In the genomic region with DNA sequence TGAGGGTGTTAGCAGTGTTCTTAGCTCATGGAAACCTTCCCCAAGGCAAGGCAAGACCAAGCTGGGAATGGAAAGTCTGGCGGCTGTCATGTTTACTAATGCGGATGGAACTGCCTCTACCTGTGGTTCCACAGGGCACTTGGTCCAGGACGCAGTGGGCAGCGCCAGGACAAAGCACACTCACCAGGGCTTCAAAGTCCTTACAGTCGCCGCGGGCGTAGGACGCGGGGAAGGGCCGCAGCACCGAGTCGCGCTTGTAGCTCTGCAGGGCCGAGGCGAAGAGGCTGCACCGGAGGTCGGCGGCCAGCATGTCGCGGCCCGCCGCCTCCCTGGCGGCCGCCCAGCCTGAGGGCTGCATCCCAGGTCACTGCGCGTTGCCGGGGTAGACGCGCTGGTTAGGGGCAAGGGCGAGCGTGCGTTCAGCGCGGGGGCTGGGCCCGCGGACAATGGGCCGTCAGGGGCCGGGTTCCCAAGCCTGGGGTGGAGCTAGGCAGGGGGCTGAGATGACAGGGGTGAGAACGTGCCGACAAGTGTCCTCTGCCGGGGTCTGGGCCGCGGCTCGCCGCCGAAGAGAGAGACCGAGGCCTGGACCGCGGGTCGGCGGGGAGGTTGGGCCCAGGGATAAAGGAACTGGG, we compare ENCODE assay signal across 1 cellular context.
TF ChIP-seq lines count a peak whose summit lies in the region.

No MANE protein-coding gene starts in this region.

TF ChIP-seq in HEK293, 187 proteins besides CTCF, POLR2A, EP300 and RAD21 (continued from another document):
- TF ChIP-seq, protein P1, sequence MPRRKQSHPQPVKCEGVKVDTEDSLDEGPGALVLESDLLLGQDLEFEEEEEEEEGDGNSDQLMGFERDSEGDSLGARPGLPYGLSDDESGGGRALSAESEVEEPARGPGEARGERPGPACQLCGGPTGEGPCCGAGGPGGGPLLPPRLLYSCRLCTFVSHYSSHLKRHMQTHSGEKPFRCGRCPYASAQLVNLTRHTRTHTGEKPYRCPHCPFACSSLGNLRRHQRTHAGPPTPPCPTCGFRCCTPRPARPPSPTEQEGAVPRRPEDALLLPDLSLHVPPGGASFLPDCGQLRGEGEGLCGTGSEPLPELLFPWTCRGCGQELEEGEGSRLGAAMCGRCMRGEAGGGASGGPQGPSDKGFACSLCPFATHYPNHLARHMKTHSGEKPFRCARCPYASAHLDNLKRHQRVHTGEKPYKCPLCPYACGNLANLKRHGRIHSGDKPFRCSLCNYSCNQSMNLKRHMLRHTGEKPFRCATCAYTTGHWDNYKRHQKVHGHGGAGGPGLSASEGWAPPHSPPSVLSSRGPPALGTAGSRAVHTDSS (tag by site-specific recombination; IDR thresholded peaks at IDR 0.05) = no peak
- TF ChIP-seq, protein P2, sequence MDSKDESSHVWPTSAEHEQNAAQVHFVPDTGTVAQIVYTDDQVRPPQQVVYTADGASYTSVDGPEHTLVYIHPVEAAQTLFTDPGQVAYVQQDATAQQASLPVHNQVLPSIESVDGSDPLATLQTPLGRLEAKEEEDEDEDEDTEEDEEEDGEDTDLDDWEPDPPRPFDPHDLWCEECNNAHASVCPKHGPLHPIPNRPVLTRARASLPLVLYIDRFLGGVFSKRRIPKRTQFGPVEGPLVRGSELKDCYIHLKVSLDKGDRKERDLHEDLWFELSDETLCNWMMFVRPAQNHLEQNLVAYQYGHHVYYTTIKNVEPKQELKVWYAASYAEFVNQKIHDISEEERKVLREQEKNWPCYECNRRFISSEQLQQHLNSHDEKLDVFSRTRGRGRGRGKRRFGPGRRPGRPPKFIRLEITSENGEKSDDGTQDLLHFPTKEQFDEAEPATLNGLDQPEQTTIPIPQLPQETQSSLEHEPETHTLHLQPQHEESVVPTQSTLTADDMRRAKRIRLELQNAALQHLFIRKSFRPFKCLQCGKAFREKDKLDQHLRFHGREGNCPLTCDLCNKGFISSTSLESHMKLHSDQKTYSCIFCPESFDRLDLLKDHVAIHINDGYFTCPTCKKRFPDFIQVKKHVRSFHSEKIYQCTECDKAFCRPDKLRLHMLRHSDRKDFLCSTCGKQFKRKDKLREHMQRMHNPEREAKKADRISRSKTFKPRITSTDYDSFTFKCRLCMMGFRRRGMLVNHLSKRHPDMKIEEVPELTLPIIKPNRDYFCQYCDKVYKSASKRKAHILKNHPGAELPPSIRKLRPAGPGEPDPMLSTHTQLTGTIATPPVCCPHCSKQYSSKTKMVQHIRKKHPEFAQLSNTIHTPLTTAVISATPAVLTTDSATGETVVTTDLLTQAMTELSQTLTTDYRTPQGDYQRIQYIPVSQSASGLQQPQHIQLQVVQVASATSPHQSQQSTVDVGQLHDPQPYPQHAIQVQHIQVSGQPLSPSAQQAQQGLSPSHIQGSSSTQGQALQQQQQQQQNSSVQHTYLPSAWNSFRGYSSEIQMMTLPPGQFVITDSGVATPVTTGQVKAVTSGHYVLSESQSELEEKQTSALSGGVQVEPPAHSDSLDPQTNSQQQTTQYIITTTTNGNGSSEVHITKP (tag by site-specific recombination; IDR thresholded peaks at IDR 0.05) = 0 out of 2 replicates have a peak, but pooled peaks have one; percentile 1
- peak; percentile 55; the same call in 1 of the 2 replicates for TF ChIP-seq ZNF624 (tag by site-specific recombination; IDR thresholded peaks at IDR 0.05)
- 0 out of 2 replicates have a peak, but pooled peaks have one; percentile 37 for TF ChIP-seq FEZF1 (tag by site-specific recombination; IDR thresholded peaks at IDR 0.05)
- TF ChIP-seq, protein P3, sequence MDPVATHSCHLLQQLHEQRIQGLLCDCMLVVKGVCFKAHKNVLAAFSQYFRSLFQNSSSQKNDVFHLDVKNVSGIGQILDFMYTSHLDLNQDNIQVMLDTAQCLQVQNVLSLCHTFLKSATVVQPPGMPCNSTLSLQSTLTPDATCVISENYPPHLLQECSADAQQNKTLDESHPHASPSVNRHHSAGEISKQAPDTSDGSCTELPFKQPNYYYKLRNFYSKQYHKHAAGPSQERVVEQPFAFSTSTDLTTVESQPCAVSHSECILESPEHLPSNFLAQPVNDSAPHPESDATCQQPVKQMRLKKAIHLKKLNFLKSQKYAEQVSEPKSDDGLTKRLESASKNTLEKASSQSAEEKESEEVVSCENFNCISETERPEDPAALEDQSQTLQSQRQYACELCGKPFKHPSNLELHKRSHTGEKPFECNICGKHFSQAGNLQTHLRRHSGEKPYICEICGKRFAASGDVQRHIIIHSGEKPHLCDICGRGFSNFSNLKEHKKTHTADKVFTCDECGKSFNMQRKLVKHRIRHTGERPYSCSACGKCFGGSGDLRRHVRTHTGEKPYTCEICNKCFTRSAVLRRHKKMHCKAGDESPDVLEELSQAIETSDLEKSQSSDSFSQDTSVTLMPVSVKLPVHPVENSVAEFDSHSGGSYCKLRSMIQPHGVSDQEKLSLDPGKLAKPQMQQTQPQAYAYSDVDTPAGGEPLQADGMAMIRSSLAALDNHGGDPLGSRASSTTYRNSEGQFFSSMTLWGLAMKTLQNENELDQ (tag by site-specific recombination; IDR thresholded peaks at IDR 0.05; ENCODE audit: low read depth) = no peak
- TF ChIP-seq ZIC2 (tag by site-specific recombination; IDR thresholded peaks at IDR 0.05) = peak; percentile 90
- TF ChIP-seq ZNF514 (tag by site-specific recombination; IDR thresholded peaks at IDR 0.05) = no peak
- no peak for TF ChIP-seq ZNF677 (tag by site-specific recombination; IDR thresholded peaks at IDR 0.05)
- peak; percentile 7; the same call in 1 of the 2 replicates for TF ChIP-seq ZNF10 (tag by site-specific recombination; IDR thresholded peaks at IDR 0.05)
- no peak for TF ChIP-seq HOXD13 (CRISPR knock-in tag; IDR thresholded peaks at IDR 0.05; ENCODE audit: borderline replicate concordance)
- TF ChIP-seq KLF16 (tag by site-specific recombination; IDR thresholded peaks at IDR 0.05) = peak; percentile 86; the same call in 1 of the 2 replicates
- no peak for TF ChIP-seq ZNF114 (tag by site-specific recombination; IDR thresholded peaks at IDR 0.05)
- TF ChIP-seq, protein P4, sequence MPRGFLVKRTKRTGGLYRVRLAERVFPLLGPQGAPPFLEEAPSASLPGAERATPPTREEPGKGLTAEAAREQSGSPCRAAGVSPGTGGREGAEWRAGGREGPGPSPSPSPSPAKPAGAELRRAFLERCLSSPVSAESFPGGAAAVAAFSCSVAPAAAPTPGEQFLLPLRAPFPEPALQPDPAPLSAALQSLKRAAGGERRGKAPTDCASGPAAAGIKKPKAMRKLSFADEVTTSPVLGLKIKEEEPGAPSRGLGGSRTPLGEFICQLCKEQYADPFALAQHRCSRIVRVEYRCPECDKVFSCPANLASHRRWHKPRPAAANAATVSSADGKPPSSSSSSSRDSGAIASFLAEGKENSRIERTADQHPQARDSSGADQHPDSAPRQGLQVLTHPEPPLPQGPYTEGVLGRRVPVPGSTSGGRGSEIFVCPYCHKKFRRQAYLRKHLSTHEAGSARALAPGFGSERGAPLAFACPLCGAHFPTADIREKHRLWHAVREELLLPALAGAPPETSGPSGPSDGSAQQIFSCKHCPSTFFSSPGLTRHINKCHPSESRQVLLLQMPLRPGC (tag by site-specific recombination; IDR thresholded peaks at IDR 0.05) = no peak
- peak; percentile 57; the same call in 1 of the 2 replicates for TF ChIP-seq ZNF837 (tag by site-specific recombination; IDR thresholded peaks at IDR 0.05)
- TF ChIP-seq, protein P5, sequence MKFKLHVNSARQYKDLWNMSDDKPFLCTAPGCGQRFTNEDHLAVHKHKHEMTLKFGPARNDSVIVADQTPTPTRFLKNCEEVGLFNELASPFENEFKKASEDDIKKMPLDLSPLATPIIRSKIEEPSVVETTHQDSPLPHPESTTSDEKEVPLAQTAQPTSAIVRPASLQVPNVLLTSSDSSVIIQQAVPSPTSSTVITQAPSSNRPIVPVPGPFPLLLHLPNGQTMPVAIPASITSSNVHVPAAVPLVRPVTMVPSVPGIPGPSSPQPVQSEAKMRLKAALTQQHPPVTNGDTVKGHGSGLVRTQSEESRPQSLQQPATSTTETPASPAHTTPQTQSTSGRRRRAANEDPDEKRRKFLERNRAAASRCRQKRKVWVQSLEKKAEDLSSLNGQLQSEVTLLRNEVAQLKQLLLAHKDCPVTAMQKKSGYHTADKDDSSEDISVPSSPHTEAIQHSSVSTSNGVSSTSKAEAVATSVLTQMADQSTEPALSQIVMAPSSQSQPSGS (tag by site-specific recombination; IDR thresholded peaks at IDR 0.05; ENCODE audit: low read depth) = no peak
